Comparison of ENCODE assay signal across 19 cellular contexts in the genomic region with DNA sequence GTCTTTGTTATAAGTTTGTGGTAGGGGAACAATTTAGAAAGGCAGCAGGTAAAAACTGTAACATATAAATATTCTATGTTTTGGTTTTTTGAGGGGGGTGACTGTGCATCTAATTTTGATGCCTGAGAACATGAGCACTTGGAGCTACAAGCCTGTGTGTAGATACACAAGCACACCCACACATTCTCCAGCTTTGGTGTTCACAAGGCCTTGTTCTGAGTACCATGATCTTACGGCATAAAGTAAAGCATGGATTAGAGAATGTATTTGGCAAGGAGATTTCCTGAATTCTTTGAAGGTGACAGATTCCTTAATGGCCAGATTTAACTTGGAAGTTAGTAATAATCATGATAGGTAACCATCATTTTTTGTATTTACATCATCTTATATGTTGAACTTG.
"Had no signal": no experiment of that assay in that cellular context is flagged by ENCODE, and none has a peak within 500 bp of the region (broad histone marks: within the 10 kb centered on the region; RNA-seq: fewer than 3 reads in every experiment).

No MANE protein-coding gene starts in this region.

- H3K4me3 Mint-ChIP-seq: activated naive CD4-positive, alpha-beta T cell treated with anti-CD3 and anti-CD28 coated beads, Interleukin-2, amount 50 U/mL, for 24 hours; brain; endodermal cell; naive B cell; T-helper 17 cell; type B pancreatic cell had no signal

- DNase-seq: activated CD4-positive, alpha-beta T cell treated with anti-CD3 and anti-CD28 coated beads, Interleukin-2, amount 50 U/mL, for 4 hours; activated CD4-positive, CD25-positive, alpha-beta regulatory T cell treated with anti-CD3 and anti-CD28 coated beads, Interleukin-2, amount 50 U/mL, for 72 hours; activated T-cell treated with anti-CD3 and anti-CD28 coated beads, Interleukin-2, amount 50 U/mL, for 1 hour; amniotic stem cell; endodermal cell; foreskin melanocyte; kidney glomerular epithelial cell; lower lobe of right lung; midbrain; naive B cell; right lobe of liver; stimulated activated CD4-positive, alpha-beta T cell treated with anti-CD3 and anti-CD28 coated beads, Interleukin-2, amount 100 ng/mL, for 24 hours; stimulated activated naive CD4-positive, alpha-beta T cell treated with Interleukin-2 at 50 U/mL for 16 hours; T-helper 17 cell had no signal

- H3K36me3 ChIP-seq: lower lobe of right lung, neutrophil, right lobe of liver had no signal

- H3K27ac ChIP-seq: lower lobe of right lung, neutrophil had no signal

- H3K4me1 Mint-ChIP-seq: activated naive CD4-positive, alpha-beta T cell treated with anti-CD3 and anti-CD28 coated beads, Interleukin-2, amount 50 U/mL, for 24 hours; T-helper 17 cell had no signal

- H3K27me3 ChIP-seq: neutrophil, right lobe of liver had no signal

- H3K27ac Mint-ChIP-seq: activated naive CD4-positive, alpha-beta T cell treated with anti-CD3 and anti-CD28 coated beads, Interleukin-2, amount 50 U/mL, for 24 hours; endodermal cell; T-helper 17 cell; type B pancreatic cell had no signal

- H3K36me3 Mint-ChIP-seq: activated naive CD4-positive, alpha-beta T cell treated with anti-CD3 and anti-CD28 coated beads, Interleukin-2, amount 50 U/mL, for 24 hours had no signal

- H3K4me3 ChIP-seq: lower lobe of right lung, right lobe of liver had no signal

- FAIRE-seq: TTC549 had no signal

- H3K9me3 ChIP-seq: lower lobe of right lung, neutrophil, right lobe of liver had no signal

- H3K27me3 Mint-ChIP-seq: brain, naive B cell, T-helper 17 cell, type B pancreatic cell had no signal
